In genomic region chr19:34404109-34404909, GRCh38 we compare ENCODE assay signal across 1 cellular context.
TF ChIP-seq lines count a peak whose summit lies in the region.

TSS of gene PDCD2L (plus strand) at chr19:34404399. CDS start at chr19:34404431, 32 bp downstream.

TF ChIP-seq in GM23338, 12 proteins besides CTCF, POLR2A, EP300 and RAD21:
- TF ChIP-seq ZNF462 (CRISPR knock-in tag; IDR thresholded peaks at IDR 0.05), result no peak
- peak; percentile 92 for TF ChIP-seq POLR2AphosphoS5 (IDR thresholded peaks at IDR 0.05; ENCODE audit: low read depth)
- TF ChIP-seq ZNF331 (CRISPR knock-in tag; IDR thresholded peaks at IDR 0.05; ENCODE audit: low read depth), result no peak
- TF ChIP-seq REST (IDR thresholded peaks at IDR 0.05; ENCODE audit: unreplicated experiment), result no peak
- no peak for TF ChIP-seq CREB1 (CRISPR knock-in tag; IDR thresholded peaks at IDR 0.05; ENCODE audit: low read depth)
- no peak for TF ChIP-seq NANOG (IDR thresholded peaks at IDR 0.05; ENCODE audit: borderline replicate concordance)
- TF ChIP-seq ZNF114 (CRISPR knock-in tag; IDR thresholded peaks at IDR 0.05), result no peak
- 0 out of 2 replicates have a peak, but pooled peaks have one; percentile 40 for TF ChIP-seq ETS1 (IDR thresholded peaks at IDR 0.05)
- no peak for TF ChIP-seq EZH2 (IDR thresholded peaks at IDR 0.05; ENCODE audit: low read depth, unreplicated experiment)
- TF ChIP-seq EZH2phosphoT487 (IDR thresholded peaks at IDR 0.05; ENCODE audit: unreplicated experiment), result no peak
- TF ChIP-seq JUNB (IDR thresholded peaks at IDR 0.05; ENCODE audit: unreplicated experiment), result no peak
- TF ChIP-seq STAT1 (IDR thresholded peaks at IDR 0.05; ENCODE audit: unreplicated experiment), result no peak
